Comparison of ENCODE assay signal across 1 cellular context in the genomic region with DNA sequence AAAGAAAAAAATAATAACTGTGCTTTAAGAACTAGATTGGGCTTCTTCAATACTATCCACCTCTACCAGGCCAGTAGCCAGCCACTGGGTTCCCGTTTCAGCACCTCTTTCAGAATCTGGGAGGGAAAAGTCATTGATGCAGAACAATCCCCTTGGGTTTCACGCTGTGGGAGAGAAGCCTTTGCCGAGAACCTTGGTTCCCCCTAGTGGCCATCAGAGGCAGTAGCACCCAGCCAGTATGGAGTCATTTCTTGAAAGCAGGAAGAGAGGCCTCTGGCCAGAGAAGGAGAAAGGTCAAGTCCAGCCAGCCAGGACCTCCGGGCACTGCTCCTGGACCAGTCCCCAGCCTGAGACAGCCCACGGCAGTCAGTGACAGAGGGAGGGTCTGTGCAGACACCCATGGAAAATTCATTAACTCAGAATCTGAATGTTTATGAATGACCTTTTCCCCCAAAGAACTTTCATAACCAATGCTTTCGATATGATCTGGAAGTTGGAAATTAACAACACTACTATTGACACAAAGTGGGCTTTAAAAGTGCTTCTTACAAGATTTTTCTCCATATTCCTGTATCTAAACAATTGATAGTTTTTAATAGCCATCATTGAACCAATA.
TF ChIP-seq lines count a peak whose summit lies in the region.

No MANE protein-coding gene starts in this region.

TF ChIP-seq in HEK293, 187 proteins besides CTCF, POLR2A, EP300 and RAD21 (continued from another document):
- TF ChIP-seq, protein P1, sequence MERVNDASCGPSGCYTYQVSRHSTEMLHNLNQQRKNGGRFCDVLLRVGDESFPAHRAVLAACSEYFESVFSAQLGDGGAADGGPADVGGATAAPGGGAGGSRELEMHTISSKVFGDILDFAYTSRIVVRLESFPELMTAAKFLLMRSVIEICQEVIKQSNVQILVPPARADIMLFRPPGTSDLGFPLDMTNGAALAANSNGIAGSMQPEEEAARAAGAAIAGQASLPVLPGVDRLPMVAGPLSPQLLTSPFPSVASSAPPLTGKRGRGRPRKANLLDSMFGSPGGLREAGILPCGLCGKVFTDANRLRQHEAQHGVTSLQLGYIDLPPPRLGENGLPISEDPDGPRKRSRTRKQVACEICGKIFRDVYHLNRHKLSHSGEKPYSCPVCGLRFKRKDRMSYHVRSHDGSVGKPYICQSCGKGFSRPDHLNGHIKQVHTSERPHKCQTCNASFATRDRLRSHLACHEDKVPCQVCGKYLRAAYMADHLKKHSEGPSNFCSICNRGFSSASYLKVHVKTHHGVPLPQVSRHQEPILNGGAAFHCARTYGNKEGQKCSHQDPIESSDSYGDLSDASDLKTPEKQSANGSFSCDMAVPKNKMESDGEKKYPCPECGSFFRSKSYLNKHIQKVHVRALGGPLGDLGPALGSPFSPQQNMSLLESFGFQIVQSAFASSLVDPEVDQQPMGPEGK (tag by site-specific recombination; IDR thresholded peaks at IDR 0.05), result 0 out of 2 replicates have a peak, but pooled peaks have one; percentile 17
- TF ChIP-seq ZSCAN30 (tag by site-specific recombination; IDR thresholded peaks at IDR 0.05) (peak; percentile 54; the same call in 1 of the 2 replicates), ZNF600 (tag by site-specific recombination; IDR thresholded peaks at IDR 0.05) (0 out of 2 replicates have a peak, but pooled peaks have one; percentile 36), ZNF423 (tag by site-specific recombination; IDR thresholded peaks at IDR 0.05) (peak; percentile 35; the same call in 1 of the 2 replicates), IKZF3 (tag by site-specific recombination; IDR thresholded peaks at IDR 0.05) (peak; percentile 40; the same call in 1 of the 2 replicates)
- TF ChIP-seq, protein P2, sequence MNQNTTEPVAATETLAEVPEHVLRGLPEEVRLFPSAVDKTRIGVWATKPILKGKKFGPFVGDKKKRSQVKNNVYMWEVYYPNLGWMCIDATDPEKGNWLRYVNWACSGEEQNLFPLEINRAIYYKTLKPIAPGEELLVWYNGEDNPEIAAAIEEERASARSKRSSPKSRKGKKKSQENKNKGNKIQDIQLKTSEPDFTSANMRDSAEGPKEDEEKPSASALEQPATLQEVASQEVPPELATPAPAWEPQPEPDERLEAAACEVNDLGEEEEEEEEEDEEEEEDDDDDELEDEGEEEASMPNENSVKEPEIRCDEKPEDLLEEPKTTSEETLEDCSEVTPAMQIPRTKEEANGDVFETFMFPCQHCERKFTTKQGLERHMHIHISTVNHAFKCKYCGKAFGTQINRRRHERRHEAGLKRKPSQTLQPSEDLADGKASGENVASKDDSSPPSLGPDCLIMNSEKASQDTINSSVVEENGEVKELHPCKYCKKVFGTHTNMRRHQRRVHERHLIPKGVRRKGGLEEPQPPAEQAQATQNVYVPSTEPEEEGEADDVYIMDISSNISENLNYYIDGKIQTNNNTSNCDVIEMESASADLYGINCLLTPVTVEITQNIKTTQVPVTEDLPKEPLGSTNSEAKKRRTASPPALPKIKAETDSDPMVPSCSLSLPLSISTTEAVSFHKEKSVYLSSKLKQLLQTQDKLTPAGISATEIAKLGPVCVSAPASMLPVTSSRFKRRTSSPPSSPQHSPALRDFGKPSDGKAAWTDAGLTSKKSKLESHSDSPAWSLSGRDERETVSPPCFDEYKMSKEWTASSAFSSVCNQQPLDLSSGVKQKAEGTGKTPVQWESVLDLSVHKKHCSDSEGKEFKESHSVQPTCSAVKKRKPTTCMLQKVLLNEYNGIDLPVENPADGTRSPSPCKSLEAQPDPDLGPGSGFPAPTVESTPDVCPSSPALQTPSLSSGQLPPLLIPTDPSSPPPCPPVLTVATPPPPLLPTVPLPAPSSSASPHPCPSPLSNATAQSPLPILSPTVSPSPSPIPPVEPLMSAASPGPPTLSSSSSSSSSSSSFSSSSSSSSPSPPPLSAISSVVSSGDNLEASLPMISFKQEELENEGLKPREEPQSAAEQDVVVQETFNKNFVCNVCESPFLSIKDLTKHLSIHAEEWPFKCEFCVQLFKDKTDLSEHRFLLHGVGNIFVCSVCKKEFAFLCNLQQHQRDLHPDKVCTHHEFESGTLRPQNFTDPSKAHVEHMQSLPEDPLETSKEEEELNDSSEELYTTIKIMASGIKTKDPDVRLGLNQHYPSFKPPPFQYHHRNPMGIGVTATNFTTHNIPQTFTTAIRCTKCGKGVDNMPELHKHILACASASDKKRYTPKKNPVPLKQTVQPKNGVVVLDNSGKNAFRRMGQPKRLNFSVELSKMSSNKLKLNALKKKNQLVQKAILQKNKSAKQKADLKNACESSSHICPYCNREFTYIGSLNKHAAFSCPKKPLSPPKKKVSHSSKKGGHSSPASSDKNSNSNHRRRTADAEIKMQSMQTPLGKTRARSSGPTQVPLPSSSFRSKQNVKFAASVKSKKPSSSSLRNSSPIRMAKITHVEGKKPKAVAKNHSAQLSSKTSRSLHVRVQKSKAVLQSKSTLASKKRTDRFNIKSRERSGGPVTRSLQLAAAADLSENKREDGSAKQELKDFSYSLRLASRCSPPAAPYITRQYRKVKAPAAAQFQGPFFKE (tag by site-specific recombination; IDR thresholded peaks at IDR 0.05; ENCODE audit: borderline replicate concordance), result no peak
- TF ChIP-seq, protein P3, sequence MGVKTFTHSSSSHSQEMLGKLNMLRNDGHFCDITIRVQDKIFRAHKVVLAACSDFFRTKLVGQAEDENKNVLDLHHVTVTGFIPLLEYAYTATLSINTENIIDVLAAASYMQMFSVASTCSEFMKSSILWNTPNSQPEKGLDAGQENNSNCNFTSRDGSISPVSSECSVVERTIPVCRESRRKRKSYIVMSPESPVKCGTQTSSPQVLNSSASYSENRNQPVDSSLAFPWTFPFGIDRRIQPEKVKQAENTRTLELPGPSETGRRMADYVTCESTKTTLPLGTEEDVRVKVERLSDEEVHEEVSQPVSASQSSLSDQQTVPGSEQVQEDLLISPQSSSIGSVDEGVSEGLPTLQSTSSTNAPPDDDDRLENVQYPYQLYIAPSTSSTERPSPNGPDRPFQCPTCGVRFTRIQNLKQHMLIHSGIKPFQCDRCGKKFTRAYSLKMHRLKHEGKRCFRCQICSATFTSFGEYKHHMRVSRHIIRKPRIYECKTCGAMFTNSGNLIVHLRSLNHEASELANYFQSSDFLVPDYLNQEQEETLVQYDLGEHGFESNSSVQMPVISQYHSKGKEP (tag by site-specific recombination; IDR thresholded peaks at IDR 0.05), result 0 out of 2 replicates have a peak, but pooled peaks have one; percentile 14
